ENCODE assay signal across 2 cellular contexts in genomic region chr11:128133501-128133900, GRCh38.
TF ChIP-seq lines count a peak whose summit lies in the region.

No MANE protein-coding gene starts in this region.

TF ChIP-seq in Ishikawa, 13 proteins besides CTCF, POLR2A, EP300 and RAD21 (continued from another document):
- TF ChIP-seq NFIC (IDR thresholded peaks at IDR 0.05) (no peak), TCF12 (IDR thresholded peaks at IDR 0.05; ENCODE audit: low read depth) (no peak), CEBPB (IDR thresholded peaks at IDR 0.05) (no peak)

TF ChIP-seq in HepG2, 621 proteins besides CTCF, POLR2A, EP300 and RAD21:
- TF ChIP-seq POGK (CRISPR knock-in tag; conservative IDR thresholded peaks at IDR 0.05) (no peak), KDM1A (CRISPR knock-in tag; IDR thresholded peaks at IDR 0.05) (no peak), ZBTB34 (CRISPR knock-in tag; IDR thresholded peaks at IDR 0.05) (no peak), ZNF3 (CRISPR knock-in tag; IDR thresholded peaks at IDR 0.05) (no peak), SP5 (CRISPR knock-in tag; IDR thresholded peaks at IDR 0.05; ENCODE audit: borderline replicate concordance, low read depth) (no peak), TFE3 (CRISPR knock-in tag; IDR thresholded peaks at IDR 0.05) (no peak), KLF15 (CRISPR knock-in tag; IDR thresholded peaks at IDR 0.05; ENCODE audit: borderline replicate concordance) (no peak), MATR3 (CRISPR knock-in tag; IDR thresholded peaks at IDR 0.05) (no peak), ZFP91 (CRISPR knock-in tag; IDR thresholded peaks at IDR 0.05; ENCODE audit: borderline replicate concordance) (no peak), MNT (IDR thresholded peaks at IDR 0.05) (no peak), KDM5B (CRISPR knock-in tag; IDR thresholded peaks at IDR 0.05; ENCODE audit: borderline replicate concordance) (no peak), NONO (IDR thresholded peaks at IDR 0.05) (no peak), NONO (CRISPR knock-in tag; conservative IDR thresholded peaks at IDR 0.05) (no peak), MTA1 (CRISPR knock-in tag; IDR thresholded peaks at IDR 0.05; ENCODE audit: borderline replicate concordance) (no peak), NFE2L1 (CRISPR knock-in tag; IDR thresholded peaks at IDR 0.05; ENCODE audit: borderline replicate concordance) (no peak), ZSCAN20 (CRISPR knock-in tag; IDR thresholded peaks at IDR 0.05; ENCODE audit: borderline replicate concordance) (no peak), ZNF20 (CRISPR knock-in tag; IDR thresholded peaks at IDR 0.05) (no peak), ZNF619 (CRISPR knock-in tag; IDR thresholded peaks at IDR 0.05) (no peak), FOXK1 (CRISPR knock-in tag; IDR thresholded peaks at IDR 0.05; ENCODE audit: borderline replicate concordance, low read depth) (no peak)
